1 cellular context compared by ENCODE assay signal in the genomic region with DNA sequence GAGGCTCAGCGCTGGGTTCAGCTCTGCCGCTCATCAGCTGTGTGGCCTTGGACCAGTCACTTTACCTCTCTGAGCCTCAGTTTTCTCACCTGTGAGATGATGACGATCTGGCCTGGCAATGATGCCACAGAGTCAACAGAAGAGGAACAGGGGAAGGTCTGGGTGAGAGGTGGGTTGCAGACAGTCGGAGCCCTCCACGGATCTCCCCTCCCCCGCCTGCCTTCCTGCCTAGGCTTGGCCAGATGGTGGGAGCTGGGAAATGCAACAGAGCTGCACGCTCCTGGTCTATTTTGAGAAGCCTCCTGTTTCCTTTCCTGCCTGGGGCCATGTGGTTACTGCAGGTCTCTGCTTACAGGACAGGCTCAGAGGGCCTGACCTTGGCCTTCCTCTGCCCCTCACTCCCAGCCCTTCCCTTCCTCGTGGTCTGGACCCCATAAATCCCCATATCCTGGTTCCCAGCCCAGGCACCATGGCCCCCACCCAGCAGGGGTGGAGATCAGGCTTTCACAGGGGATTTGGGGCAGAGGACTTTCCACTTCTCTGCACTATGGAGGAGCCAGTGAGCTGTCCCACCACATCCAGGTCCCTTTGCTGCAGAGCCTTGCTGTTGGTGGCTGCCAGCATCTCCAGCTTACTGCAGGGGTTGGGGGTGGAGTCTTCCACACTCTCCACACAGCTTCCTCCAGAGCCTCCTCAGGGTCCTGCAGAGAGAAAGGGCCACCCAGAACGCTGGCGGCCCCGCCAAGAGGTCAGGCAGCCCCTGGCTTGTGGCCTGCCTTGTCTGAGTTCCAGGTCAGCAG.
A peak's percentile ranks its signal among the peaks of the same experiment; 100 is the strongest.
TF ChIP-seq lines count a peak whose summit lies in the region.

No MANE protein-coding gene starts in this region.

TF ChIP-seq in SK-N-SH, 30 proteins besides CTCF, POLR2A, EP300 and RAD21 (continued from another document):
- TF ChIP-seq CHD2 (IDR thresholded peaks at IDR 0.05; ENCODE audit: low read length, partially characterized antibody): peak; percentile 92
- no peak for TF ChIP-seq RFX5 (IDR thresholded peaks at IDR 0.05; ENCODE audit: low read length)
- TF ChIP-seq RCOR1 (IDR thresholded peaks at IDR 0.05; ENCODE audit: low read length): no peak; the same call in 1 of the 2 replicates
- TF ChIP-seq NFIC (IDR thresholded peaks at IDR 0.05; ENCODE audit: borderline replicate concordance): no peak
- TF ChIP-seq MEF2A (IDR thresholded peaks at IDR 0.05; ENCODE audit: borderline replicate concordance, low read depth): no peak
- TF ChIP-seq, protein P1, sequence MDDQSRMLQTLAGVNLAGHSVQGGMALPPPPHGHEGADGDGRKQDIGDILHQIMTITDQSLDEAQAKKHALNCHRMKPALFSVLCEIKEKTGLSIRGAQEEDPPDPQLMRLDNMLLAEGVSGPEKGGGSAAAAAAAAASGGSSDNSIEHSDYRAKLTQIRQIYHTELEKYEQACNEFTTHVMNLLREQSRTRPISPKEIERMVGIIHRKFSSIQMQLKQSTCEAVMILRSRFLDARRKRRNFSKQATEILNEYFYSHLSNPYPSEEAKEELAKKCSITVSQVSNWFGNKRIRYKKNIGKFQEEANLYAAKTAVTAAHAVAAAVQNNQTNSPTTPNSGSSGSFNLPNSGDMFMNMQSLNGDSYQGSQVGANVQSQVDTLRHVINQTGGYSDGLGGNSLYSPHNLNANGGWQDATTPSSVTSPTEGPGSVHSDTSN (IDR thresholded peaks at IDR 0.05): no peak
- no peak for TF ChIP-seq ELF1 (IDR thresholded peaks at IDR 0.05)
- TF ChIP-seq POLR2AphosphoS5 (IDR thresholded peaks at IDR 0.05; ENCODE audit: low read depth, low read length): no peak
- TF ChIP-seq FOXM1 (IDR thresholded peaks at IDR 0.05; ENCODE audit: low read depth): no peak
- TF ChIP-seq EZH2phosphoT487 (IDR thresholded peaks at IDR 0.05; ENCODE audit: borderline replicate concordance, low read depth): no peak
- TF ChIP-seq NRF1 (IDR thresholded peaks at IDR 0.05; ENCODE audit: low read depth, low read length): no peak
- TF ChIP-seq FOXJ3 (CRISPR knock-in tag; IDR thresholded peaks at IDR 0.05): 0 out of 2 replicates have a peak, but pooled peaks have one; percentile 47
- TF ChIP-seq, protein P2, sequence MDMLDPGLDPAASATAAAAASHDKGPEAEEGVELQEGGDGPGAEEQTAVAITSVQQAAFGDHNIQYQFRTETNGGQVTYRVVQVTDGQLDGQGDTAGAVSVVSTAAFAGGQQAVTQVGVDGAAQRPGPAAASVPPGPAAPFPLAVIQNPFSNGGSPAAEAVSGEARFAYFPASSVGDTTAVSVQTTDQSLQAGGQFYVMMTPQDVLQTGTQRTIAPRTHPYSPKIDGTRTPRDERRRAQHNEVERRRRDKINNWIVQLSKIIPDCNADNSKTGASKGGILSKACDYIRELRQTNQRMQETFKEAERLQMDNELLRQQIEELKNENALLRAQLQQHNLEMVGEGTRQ (IDR thresholded peaks at IDR 0.05; ENCODE audit: borderline replicate concordance, low read depth, low read length): no peak
- TF ChIP-seq TAF1 (IDR thresholded peaks at IDR 0.05; ENCODE audit: borderline replicate concordance, low read depth, low read length): no peak
- no peak for TF ChIP-seq GABPA (IDR thresholded peaks at IDR 0.05; ENCODE audit: low read depth)
- TF ChIP-seq MXI1 (IDR thresholded peaks at IDR 0.05; ENCODE audit: low read depth, low read length): peak; percentile 38; the same call in 1 of the 2 replicates
- no peak for TF ChIP-seq RXRA (IDR thresholded peaks at IDR 0.05; ENCODE audit: borderline replicate concordance, low read depth)
- TF ChIP-seq, protein P3, sequence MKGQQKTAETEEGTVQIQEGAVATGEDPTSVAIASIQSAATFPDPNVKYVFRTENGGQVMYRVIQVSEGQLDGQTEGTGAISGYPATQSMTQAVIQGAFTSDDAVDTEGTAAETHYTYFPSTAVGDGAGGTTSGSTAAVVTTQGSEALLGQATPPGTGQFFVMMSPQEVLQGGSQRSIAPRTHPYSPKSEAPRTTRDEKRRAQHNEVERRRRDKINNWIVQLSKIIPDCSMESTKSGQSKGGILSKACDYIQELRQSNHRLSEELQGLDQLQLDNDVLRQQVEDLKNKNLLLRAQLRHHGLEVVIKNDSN (IDR thresholded peaks at IDR 0.05; ENCODE audit: borderline replicate concordance, low read depth): no peak
- peak; percentile 20; the same call in 1 of the 2 replicates for TF ChIP-seq TCF12 (IDR thresholded peaks at IDR 0.05)
- TF ChIP-seq, protein P4, sequence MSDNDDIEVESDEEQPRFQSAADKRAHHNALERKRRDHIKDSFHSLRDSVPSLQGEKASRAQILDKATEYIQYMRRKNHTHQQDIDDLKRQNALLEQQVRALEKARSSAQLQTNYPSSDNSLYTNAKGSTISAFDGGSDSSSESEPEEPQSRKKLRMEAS (IDR thresholded peaks at IDR 0.05; ENCODE audit: low read depth): no peak
- TF ChIP-seq YY1 (IDR thresholded peaks at IDR 0.05; ENCODE audit: low read depth): no peak
- no peak for TF ChIP-seq TEAD4 (IDR thresholded peaks at IDR 0.05; ENCODE audit: borderline replicate concordance, insufficient read depth)
- TF ChIP-seq, protein P5, sequence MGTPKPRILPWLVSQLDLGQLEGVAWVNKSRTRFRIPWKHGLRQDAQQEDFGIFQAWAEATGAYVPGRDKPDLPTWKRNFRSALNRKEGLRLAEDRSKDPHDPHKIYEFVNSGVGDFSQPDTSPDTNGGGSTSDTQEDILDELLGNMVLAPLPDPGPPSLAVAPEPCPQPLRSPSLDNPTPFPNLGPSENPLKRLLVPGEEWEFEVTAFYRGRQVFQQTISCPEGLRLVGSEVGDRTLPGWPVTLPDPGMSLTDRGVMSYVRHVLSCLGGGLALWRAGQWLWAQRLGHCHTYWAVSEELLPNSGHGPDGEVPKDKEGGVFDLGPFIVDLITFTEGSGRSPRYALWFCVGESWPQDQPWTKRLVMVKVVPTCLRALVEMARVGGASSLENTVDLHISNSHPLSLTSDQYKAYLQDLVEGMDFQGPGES (IDR thresholded peaks at IDR 0.05; ENCODE audit: low read depth, low read length): no peak
- no peak; the same call in 1 of the 2 replicates for TF ChIP-seq SMC3 (IDR thresholded peaks at IDR 0.05; ENCODE audit: low read depth, low read length)
- TF ChIP-seq, protein P6, sequence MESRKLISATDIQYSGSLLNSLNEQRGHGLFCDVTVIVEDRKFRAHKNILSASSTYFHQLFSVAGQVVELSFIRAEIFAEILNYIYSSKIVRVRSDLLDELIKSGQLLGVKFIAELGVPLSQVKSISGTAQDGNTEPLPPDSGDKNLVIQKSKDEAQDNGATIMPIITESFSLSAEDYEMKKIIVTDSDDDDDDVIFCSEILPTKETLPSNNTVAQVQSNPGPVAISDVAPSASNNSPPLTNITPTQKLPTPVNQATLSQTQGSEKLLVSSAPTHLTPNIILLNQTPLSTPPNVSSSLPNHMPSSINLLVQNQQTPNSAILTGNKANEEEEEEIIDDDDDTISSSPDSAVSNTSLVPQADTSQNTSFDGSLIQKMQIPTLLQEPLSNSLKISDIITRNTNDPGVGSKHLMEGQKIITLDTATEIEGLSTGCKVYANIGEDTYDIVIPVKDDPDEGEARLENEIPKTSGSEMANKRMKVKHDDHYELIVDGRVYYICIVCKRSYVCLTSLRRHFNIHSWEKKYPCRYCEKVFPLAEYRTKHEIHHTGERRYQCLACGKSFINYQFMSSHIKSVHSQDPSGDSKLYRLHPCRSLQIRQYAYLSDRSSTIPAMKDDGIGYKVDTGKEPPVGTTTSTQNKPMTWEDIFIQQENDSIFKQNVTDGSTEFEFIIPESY (IDR thresholded peaks at IDR 0.05; ENCODE audit: borderline replicate concordance, low read depth): no peak
- TF ChIP-seq GATA2 (CRISPR knock-in tag; IDR thresholded peaks at IDR 0.05): no peak
